In genomic region chr7:74544706-74545469, GRCh38 we compare ENCODE assay signal across 9 cellular contexts.
DNase-seq lines count a peak whose midpoint lies in the region; ATAC-seq and TF ChIP-seq lines count a peak whose summit lies in the region.
"Had no signal": no experiment of that assay in that cellular context is flagged by ENCODE, and none has a peak within 500 bp of the region (broad histone marks: within the 10 kb centered on the region; RNA-seq: fewer than 3 reads in every experiment).

No MANE protein-coding gene starts in this region.

- H3K9me3 Mint-ChIP-seq in CD14-positive monocyte (peaks cover 13 to 16% (median 15%) of the 10 kb centered on the region in 7 donors), chondrocyte (ENCODE audit: low read depth) (peaks cover 7% of the 10 kb centered on the region)

- H3K4me1 Mint-ChIP-seq in CD14-positive monocyte, result no peaks in the 10 kb centered on the region
- peaks cover 6% of the 10 kb centered on the region for H3K4me1 Mint-ChIP-seq in chondrocyte (ENCODE audit: low read depth)
- H3K4me1 Mint-ChIP-seq: naive thymus-derived CD8-positive, alpha-beta T cell had no signal

- intact Hi-C loops in CD14-positive monocyte (cut with micrococcal nuclease), result loop anchor here (5.0 kb wide), 1 partner anchor 93 kb away; the partner anchor contains the start of gene GTF2IRD1 (in 2 of the 2)

- DNase-seq in CD14-positive monocyte (ENCODE audit: low spot score) (no peak), H7 (peak; percentile 88), OCI-M1 (lab: John Stamatoyannopoulos, UW) (peak; percentile 94), chondrocyte (ENCODE audit: low spot score) (no peak), myocyte (ENCODE audit: low read depth) (peak; percentile 57), HPDE6-E6E7 (ENCODE audit: extremely low spot score) (no peak), NCI-H1436 treated with DMSO at 0.1 percent for 48 hours (lab: John Stamatoyannopoulos, UW) (no peak)

- H3K36me3 ChIP-seq in H7 (replicated peaks; ENCODE audit: control insufficient read depth, insufficient read depth, low read length), result peaks cover 13% of the 10 kb centered on the region

- ATAC-seq in HG03196 (IDR thresholded peaks at IDR 0.05; ENCODE audit: unreplicated experiment), result no peak
- ATAC-seq: naive thymus-derived CD8-positive, alpha-beta T cell had no signal

- no peaks in the 10 kb centered on the region for H3K27me3 ChIP-seq in H7 (ENCODE audit: control insufficient read depth, insufficient read depth, low read length)

- H3K27ac Mint-ChIP-seq in CD14-positive monocyte (peak overlapping the region in 1 of 7 donors; percentile 13), chondrocyte (ENCODE audit: unreplicated experiment) (no peak overlapping the region)

- TF ChIP-seq CTCF in CD14-positive monocyte (IDR thresholded peaks at IDR 0.05), result peak; percentile 70
- peak; percentile 79 for TF ChIP-seq CTCF in chondrocyte (IDR thresholded peaks at IDR 0.05)

- H3K36me3 Mint-ChIP-seq in CD14-positive monocyte, result no peaks in the 10 kb centered on the region
- H3K36me3 Mint-ChIP-seq in chondrocyte (ENCODE audit: low read depth), result peaks cover 28% of the 10 kb centered on the region
- H3K36me3 Mint-ChIP-seq: naive thymus-derived CD8-positive, alpha-beta T cell had no signal

- H3K27me3 Mint-ChIP-seq in CD14-positive monocyte (ENCODE audit: low read depth in 3 of 3) (peaks cover 3 to 7% (median 5%) of the 10 kb centered on the region in 3 donors), chondrocyte (ENCODE audit: low read depth) (no peaks in the 10 kb centered on the region)
- H3K27me3 Mint-ChIP-seq: naive thymus-derived CD8-positive, alpha-beta T cell had no signal

- H3K4me3 ChIP-seq in H7 (ENCODE audit: insufficient read depth, low read depth, low read length), result no peak overlapping the region

- H3K4me3 Mint-ChIP-seq in CD14-positive monocyte (no peak overlapping the region), chondrocyte (ENCODE audit: unreplicated experiment) (no peak overlapping the region)
- H3K4me3 Mint-ChIP-seq: naive thymus-derived CD8-positive, alpha-beta T cell had no signal

Comparison
In these comparisons a context has a peak if more than half of its experiments do, and no peak if none do; other contexts are left out.
1. DNase-seq: peak in H7 (single experiment), OCI-M1 (single experiment) and myocyte (single experiment); none in CD14-positive monocyte (single experiment), chondrocyte (single experiment), HPDE6-E6E7 (single experiment) and NCI-H1436 treated with DMSO at 0.1 percent for 48 hours (single experiment).